Comparison of ENCODE assay signal across 15 cellular contexts in the genomic region with DNA sequence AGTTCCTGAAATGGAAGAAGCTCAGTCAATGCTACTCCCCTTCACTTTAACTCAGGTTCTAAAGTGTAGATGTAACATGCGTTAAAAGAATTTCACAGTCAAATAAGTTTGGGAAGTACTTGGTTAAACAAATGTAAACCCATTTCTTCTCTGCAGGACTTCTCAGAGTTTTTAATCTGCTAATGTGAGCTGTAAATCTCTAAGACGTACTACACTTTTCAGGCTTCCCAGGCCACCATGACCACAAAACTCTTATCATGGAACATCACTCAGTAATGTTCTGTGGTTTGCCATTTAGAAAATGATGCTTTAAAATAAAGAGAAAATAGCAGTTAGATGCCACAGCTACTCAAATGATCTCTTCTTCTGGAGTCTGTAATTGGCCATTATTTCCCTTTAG.
A peak's percentile ranks its signal among the peaks of the same experiment; 100 is the strongest.
DNase-seq lines count a peak whose midpoint lies in the region; ATAC-seq, FAIRE-seq and TF ChIP-seq lines count a peak whose summit lies in the region.
"Had no signal": no experiment of that assay in that cellular context is flagged by ENCODE, and none has a peak within 500 bp of the region (broad histone marks: within the 10 kb centered on the region; RNA-seq: fewer than 3 reads in every experiment).

No MANE protein-coding gene starts in this region.

- H2BK15ac ChIP-seq in mesenchymal stem cell (ENCODE audit: low read depth, poor library complexity, severe bottlenecking), result no peak overlapping the region

- no peaks in the 10 kb centered on the region for H3F3A ChIP-seq in GM23338 (replicated peaks; ENCODE audit: low read depth)

- H3K9me3 ChIP-seq in astrocyte (ENCODE audit: insufficient read depth, low read depth, low read length), result no peaks in the 10 kb centered on the region
- H3K9me3 ChIP-seq in mesenchymal stem cell (ENCODE audit: control insufficient read depth, low read length), result no peaks in the 10 kb centered on the region
- H3K9me3 ChIP-seq: BLaER1 treated with 17β-estradiol and CSF1 and Interleukin-3, amounts not matched to agents 10 nM and 100 nM; HAP-1 had no signal

- peaks cover 2% of the 10 kb centered on the region; the same call in 1 of the 2 replicates for H3K9me2 ChIP-seq in GM23338 (ENCODE audit: insufficient read depth)

- WGBS in mesenchymal stem cell, result no CpG with 5 or more reads among the region's 2 CpGs

- H3K27ac Mint-ChIP-seq in GM23338 (no peak overlapping the region), astrocyte (ENCODE audit: unreplicated experiment) (no peak overlapping the region)
- no peak overlapping the region for H3K27ac Mint-ChIP-seq in stimulated activated naive CD8-positive, alpha-beta T cell treated with anti-CD3 and anti-CD28 coated beads, Interleukin-15, amount 100 ng/mL, for 72 hours
- H3K27ac Mint-ChIP-seq: CD4-positive, CD25-positive, alpha-beta regulatory T cell had no signal

- H3K4me3 Mint-ChIP-seq in GM23338 (no peak overlapping the region), astrocyte (ENCODE audit: unreplicated experiment) (no peak overlapping the region)
- H3K4me3 Mint-ChIP-seq in stimulated activated naive CD8-positive, alpha-beta T cell treated with anti-CD3 and anti-CD28 coated beads, Interleukin-15, amount 100 ng/mL, for 72 hours, result no peak overlapping the region
- H3K4me3 Mint-ChIP-seq: CD4-positive, CD25-positive, alpha-beta regulatory T cell had no signal

- H2BK120ac ChIP-seq in mesenchymal stem cell (ENCODE audit: low read depth, low read length), result no peak overlapping the region

- H3K4me3 ChIP-seq in GM23338 (no peak overlapping the region), astrocyte (ENCODE audit: insufficient read depth, low read depth, low read length) (no peak overlapping the region), mesenchymal stem cell (ENCODE audit: insufficient read depth in 1 of 2, low read depth in 1 of 2, low read length in 2 of 2) (no peak overlapping the region), H7 (ENCODE audit: insufficient read depth, low read depth, low read length) (no peak overlapping the region)
- H3K4me3 ChIP-seq: BLaER1 treated with 17β-estradiol and CSF1 and Interleukin-3, amounts not matched to agents 10 nM and 100 nM; GM23248; HAP-1 had no signal

- H3K9me3 Mint-ChIP-seq in GM23338, result no peaks in the 10 kb centered on the region
- H3K9me3 Mint-ChIP-seq in astrocyte (ENCODE audit: unreplicated experiment), result peaks cover 8% of the 10 kb centered on the region
- H3K9me3 Mint-ChIP-seq in stimulated activated naive CD8-positive, alpha-beta T cell treated with anti-CD3 and anti-CD28 coated beads, Interleukin-15, amount 100 ng/mL, for 72 hours, result peaks cover 0 to 6% of the 10 kb centered on the region in 2 donors

- H3K27ac ChIP-seq in GM23338 (ENCODE audit: low read depth) (no peak overlapping the region), astrocyte (ENCODE audit: low read depth, low read length) (no peak overlapping the region), mesenchymal stem cell (ENCODE audit: low read length, poor library complexity, severe bottlenecking) (no peak overlapping the region)
- H3K27ac ChIP-seq: BLaER1 treated with 17β-estradiol and CSF1 and Interleukin-3, amounts not matched to agents 10 nM and 100 nM; GM23248 had no signal

- TF ChIP-seq CTCF in GM23338 (conservative IDR thresholded peaks at IDR 0.05; ENCODE audit: low read depth in 2 of 2) (no peak), astrocyte (IDR thresholded peaks at IDR 0.05; ENCODE audit: insufficient read depth, low read depth, low read length) (no peak)

- H3K18ac ChIP-seq in mesenchymal stem cell (ENCODE audit: low read depth in 1 of 2, low read length in 2 of 2), result no peak overlapping the region

- H3K4me2 ChIP-seq in GM23338 (no peak overlapping the region), astrocyte (ENCODE audit: low read length) (no peak overlapping the region), mesenchymal stem cell (ENCODE audit: low read length, poor library complexity, severe bottlenecking) (no peak overlapping the region)
- H3K4me2 ChIP-seq: BLaER1 treated with 17β-estradiol and CSF1 and Interleukin-3, amounts not matched to agents 10 nM and 100 nM had no signal

- no peak overlapping the region for H2BK12ac ChIP-seq in mesenchymal stem cell (ENCODE audit: low read length in 2 of 2)

- no peaks in the 10 kb centered on the region for H3K36me3 ChIP-seq in GM23338 (ENCODE audit: insufficient read depth)
- no peaks in the 10 kb centered on the region for H3K36me3 ChIP-seq in astrocyte (ENCODE audit: insufficient read depth, low read length)
- H3K36me3 ChIP-seq in mesenchymal stem cell (ENCODE audit: control insufficient read depth in 1 of 2, insufficient read depth in 2 of 2, low read depth in 1 of 2, low read length in 2 of 2), result no peaks in the 10 kb centered on the region
- no peaks in the 10 kb centered on the region for H3K36me3 ChIP-seq in H7 (replicated peaks; ENCODE audit: control insufficient read depth, insufficient read depth, low read length)
- H3K36me3 ChIP-seq: BLaER1 treated with 17β-estradiol and CSF1 and Interleukin-3, amounts not matched to agents 10 nM and 100 nM; HAP-1 had no signal

- no peak overlapping the region for H3K14ac ChIP-seq in mesenchymal stem cell (ENCODE audit: low read length in 2 of 2)

- H3K27me3 ChIP-seq in GM23338 (ENCODE audit: insufficient read depth) (no peaks in the 10 kb centered on the region), astrocyte (ENCODE audit: insufficient read depth, low read length) (no peaks in the 10 kb centered on the region), mesenchymal stem cell (ENCODE audit: control insufficient read depth in 1 of 2, insufficient read depth in 1 of 2, low read length in 2 of 2) (no peaks in the 10 kb centered on the region), H7 (ENCODE audit: control insufficient read depth, insufficient read depth, low read length) (no peaks in the 10 kb centered on the region)
- H3K27me3 ChIP-seq: BLaER1 treated with 17β-estradiol and CSF1 and Interleukin-3, amounts not matched to agents 10 nM and 100 nM had no signal

- no peaks in the 10 kb centered on the region for H4K20me1 ChIP-seq in GM23338 (replicated peaks; ENCODE audit: insufficient read depth)
- H4K20me1 ChIP-seq in astrocyte (ENCODE audit: insufficient read depth, low read length), result no peaks in the 10 kb centered on the region
- H4K20me1 ChIP-seq: BLaER1 treated with 17β-estradiol and CSF1 and Interleukin-3, amounts not matched to agents 10 nM and 100 nM had no signal

- H3K4ac ChIP-seq in mesenchymal stem cell (ENCODE audit: low read depth in 1 of 2, low read length in 2 of 2), result no peak overlapping the region

- no peak overlapping the region for H4K8ac ChIP-seq in mesenchymal stem cell (ENCODE audit: low read length)

- H3K4me1 Mint-ChIP-seq in GM23338 (peaks cover 13% of the 10 kb centered on the region; the same call in 2 of the 3 replicates), astrocyte (ENCODE audit: low read depth, unreplicated experiment) (no peaks in the 10 kb centered on the region)
- H3K4me1 Mint-ChIP-seq in stimulated activated naive CD8-positive, alpha-beta T cell treated with anti-CD3 and anti-CD28 coated beads, Interleukin-15, amount 100 ng/mL, for 72 hours, result peaks cover 10% of the 10 kb centered on the region

- DNase-seq in A172 (ENCODE audit: low spot score), result peak; percentile 54
- no peak for DNase-seq in GM23338 (ENCODE audit: low spot score)
- DNase-seq in astrocyte (ENCODE audit: low read depth), result peak; percentile 18
- peak; percentile 67 for DNase-seq in mesenchymal stem cell
- DNase-seq in stimulated activated naive CD8-positive, alpha-beta T cell treated with anti-CD3 and anti-CD28 coated beads, Interleukin-15, amount 100 ng/mL, for 72 hours, result no peak
- no peak for DNase-seq in H7
- DNase-seq: 8988T; ACHN; CD4-positive, CD25-positive, alpha-beta regulatory T cell; GDM1; GM23248; IMR-90 had no signal

- no peaks in the 10 kb centered on the region for H3K79me1 ChIP-seq in mesenchymal stem cell (replicated peaks; ENCODE audit: low read length, poor library complexity, severe bottlenecking)

- H3K27me3 Mint-ChIP-seq in GM23338 (ENCODE audit: insufficient read depth, low read depth, poor library complexity) (peaks cover 5% of the 10 kb centered on the region), astrocyte (ENCODE audit: low read depth, unreplicated experiment) (peaks cover 9% of the 10 kb centered on the region)
- H3K27me3 Mint-ChIP-seq in stimulated activated naive CD8-positive, alpha-beta T cell treated with anti-CD3 and anti-CD28 coated beads, Interleukin-15, amount 100 ng/mL, for 72 hours, result no peaks in the 10 kb centered on the region
- H3K27me3 Mint-ChIP-seq: CD4-positive, CD25-positive, alpha-beta regulatory T cell had no signal

- no peak overlapping the region for H4K91ac ChIP-seq in mesenchymal stem cell (ENCODE audit: low read length)

- H2BK5ac ChIP-seq in mesenchymal stem cell (ENCODE audit: low read depth, low read length, poor library complexity, severe bottlenecking), result no peak overlapping the region

- no peak overlapping the region for H2AK5ac ChIP-seq in mesenchymal stem cell (ENCODE audit: low read length, severe bottlenecking)

- H3K36me3 Mint-ChIP-seq in GM23338 (ENCODE audit: low read depth) (no peaks in the 10 kb centered on the region), astrocyte (ENCODE audit: low read depth, unreplicated experiment) (peaks cover 4% of the 10 kb centered on the region)

- no peak overlapping the region for H3K23ac ChIP-seq in mesenchymal stem cell (ENCODE audit: low read length in 2 of 2)

- FAIRE-seq in astrocyte (lab: Jason Lieb, UNC), result no peak

- H3K9ac ChIP-seq in astrocyte (ENCODE audit: low read length) (no peak overlapping the region), mesenchymal stem cell (ENCODE audit: low read length) (no peak overlapping the region)
- H3K9ac ChIP-seq: BLaER1 treated with 17β-estradiol and CSF1 and Interleukin-3, amounts not matched to agents 10 nM and 100 nM; GM23248 had no signal

- ATAC-seq in GM23338, result no peak
- no peak for ATAC-seq in stimulated activated naive CD8-positive, alpha-beta T cell treated with anti-CD3 and anti-CD28 coated beads, Interleukin-15, amount 100 ng/mL, for 72 hours
- no peak for ATAC-seq in GM19351 (IDR thresholded peaks at IDR 0.05; ENCODE audit: unreplicated experiment)

- H3K79me2 ChIP-seq in GM23338 (replicated peaks; ENCODE audit: insufficient read depth), result no peaks in the 10 kb centered on the region
- H3K79me2 ChIP-seq in astrocyte (ENCODE audit: insufficient read depth, low read length), result no peaks in the 10 kb centered on the region

- H2AFZ ChIP-seq in GM23338 (peak overlapping the region; percentile 20; the same call in 1 of the 2 replicates), astrocyte (ENCODE audit: low read depth, low read length) (no peak overlapping the region), mesenchymal stem cell (ENCODE audit: low read depth, low read length) (no peak overlapping the region)
- H2AFZ ChIP-seq: GM23248 had no signal

- peaks cover 10% of the 10 kb centered on the region; the same call in 1 of the 2 replicates for H3K4me1 ChIP-seq in GM23338 (ENCODE audit: insufficient read depth)
- H3K4me1 ChIP-seq in astrocyte (ENCODE audit: insufficient read depth, low read length), result no peaks in the 10 kb centered on the region
- peaks cover 3% of the 10 kb centered on the region for H3K4me1 ChIP-seq in mesenchymal stem cell (ENCODE audit: control insufficient read depth, insufficient read depth, low read depth, low read length)
- H3K4me1 ChIP-seq: BLaER1 treated with 17β-estradiol and CSF1 and Interleukin-3, amounts not matched to agents 10 nM and 100 nM; HAP-1 had no signal

Comparison
In these comparisons a context has a peak if more than half of its experiments do, and no peak if none do; other contexts are left out.
1. DNase-seq: peak in A172 (single experiment), astrocyte (single experiment) and mesenchymal stem cell (single experiment); none in GM23338 (single experiment), stimulated activated naive CD8-positive, alpha-beta T cell treated with anti-CD3 and anti-CD28 coated beads, Interleukin-15, amount 100 ng/mL, for 72 hours (0 of 2) and H7 (single experiment).